In the genomic region with DNA sequence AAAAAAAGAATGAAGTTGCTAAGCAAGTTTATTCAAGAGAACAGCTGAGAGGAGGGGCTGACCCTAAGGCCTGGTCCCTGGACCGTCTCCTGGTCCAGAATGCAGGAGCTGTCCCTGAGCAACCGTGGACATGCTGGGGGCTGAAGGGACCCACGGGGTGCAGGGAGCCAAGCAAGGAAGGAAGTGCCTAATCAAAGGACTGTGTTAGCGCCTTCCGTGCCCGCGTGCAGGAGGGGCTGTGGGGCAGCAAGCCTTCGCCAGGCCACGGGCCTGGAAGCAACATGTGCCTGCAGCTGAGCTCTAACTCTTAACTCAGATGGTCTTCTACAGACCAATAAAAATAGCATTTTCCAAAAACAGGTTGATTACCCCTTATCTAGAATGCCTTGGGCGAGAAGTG, we compare ENCODE assay signal across 16 cellular contexts. TPM values are rescaled to one million over a fixed set of nuclear protein-coding genes. Genes with fewer than 3 reads are reported as not detected.
DNase-seq lines count a peak whose midpoint lies in the region; ATAC-seq and TF ChIP-seq lines count a peak whose summit lies in the region.
"Had no signal": no experiment of that assay in that cellular context is flagged by ENCODE, and none has a peak within 500 bp of the region (broad histone marks: within the 10 kb centered on the region; RNA-seq: fewer than 3 reads in every experiment).

No MANE protein-coding gene starts in this region.

- no peaks in the 10 kb centered on the region for H3K9me3 Mint-ChIP-seq in activated CD4-positive, alpha-beta T cell treated with anti-CD3 and anti-CD28 coated beads for 36 hours (ENCODE audit: low read depth)
- no peaks in the 10 kb centered on the region for H3K9me3 Mint-ChIP-seq in activated CD4-positive, alpha-beta T cell treated with anti-CD3 and anti-CD28 coated beads, Interleukin-2, amount 10 ng/mL, durations not matched to agents 24 days and 14 days
- no peaks in the 10 kb centered on the region for H3K9me3 Mint-ChIP-seq in CD4-positive, alpha-beta T cell
- H3K9me3 Mint-ChIP-seq in central memory CD8-positive, alpha-beta T cell, result no peaks in the 10 kb centered on the region
- no peaks in the 10 kb centered on the region for H3K9me3 Mint-ChIP-seq in naive thymus-derived CD8-positive, alpha-beta T cell
- H3K9me3 Mint-ChIP-seq: H9 had no signal

- H3K79me2 ChIP-seq in osteoblast (ENCODE audit: insufficient read depth, low read length), result no peaks in the 10 kb centered on the region

- H3K27ac ChIP-seq in CD4-positive, alpha-beta T cell (ENCODE audit: low read depth, low read length), result no peak overlapping the region
- no peak overlapping the region for H3K27ac ChIP-seq in osteoblast (ENCODE audit: low read depth, low read length)
- H3K27ac ChIP-seq: BLaER1 treated with 17β-estradiol and CSF1 and Interleukin-3, amounts not matched to agents 10 nM and 100 nM; Peyer's patch had no signal

- CTCF ChIA-PET in activated CD4-positive, alpha-beta T cell treated with anti-CD3 and anti-CD28 coated beads for 36 hours (lab: Charles Lee), result interaction anchor here (0.7 kb wide), 1 partner anchor 316 kb away, joined by 5 read pairs; no protein-coding TSS in a partner anchor
- CTCF ChIA-PET in CD4-positive, alpha-beta T cell (lab: Charles Lee), result no interaction called here

- no peak overlapping the region for H3K4me2 ChIP-seq in osteoblast (ENCODE audit: insufficient read depth, low read length)
- H3K4me2 ChIP-seq: BLaER1 treated with 17β-estradiol and CSF1 and Interleukin-3, amounts not matched to agents 10 nM and 100 nM had no signal

- no peak overlapping the region for H2AFZ ChIP-seq in osteoblast (ENCODE audit: low read length)

- H4K20me1 ChIP-seq in osteoblast (ENCODE audit: insufficient read depth, low read length), result no peaks in the 10 kb centered on the region
- H4K20me1 ChIP-seq: BLaER1 treated with 17β-estradiol and CSF1 and Interleukin-3, amounts not matched to agents 10 nM and 100 nM had no signal

- peak overlapping the region; percentile 31 for H3K27ac Mint-ChIP-seq in activated CD4-positive, alpha-beta T cell treated with anti-CD3 and anti-CD28 coated beads for 36 hours
- H3K27ac Mint-ChIP-seq in activated CD4-positive, alpha-beta T cell treated with anti-CD3 and anti-CD28 coated beads, Interleukin-2, amount 10 ng/mL, durations not matched to agents 24 days and 14 days, result no peak overlapping the region
- no peak overlapping the region for H3K27ac Mint-ChIP-seq in CD4-positive, alpha-beta T cell
- H3K27ac Mint-ChIP-seq in central memory CD8-positive, alpha-beta T cell (ENCODE audit: low read depth), result no peak overlapping the region
- H3K27ac Mint-ChIP-seq in naive thymus-derived CD8-positive, alpha-beta T cell, result peak overlapping the region in 6 of 10 donors; percentile 9 to 80 (median 66)

- no peaks in the 10 kb centered on the region for H3K9me3 ChIP-seq in CD4-positive, alpha-beta T cell (ENCODE audit: control insufficient read depth, low read length)
- no peaks in the 10 kb centered on the region for H3K9me3 ChIP-seq in osteoblast (ENCODE audit: low read depth, low read length)
- H3K9me3 ChIP-seq: Peyer's patch had no signal

- peaks cover 3% of the 10 kb centered on the region for H3K27me3 Mint-ChIP-seq in activated CD4-positive, alpha-beta T cell treated with anti-CD3 and anti-CD28 coated beads for 36 hours
- peaks cover 15% of the 10 kb centered on the region for H3K27me3 Mint-ChIP-seq in activated CD4-positive, alpha-beta T cell treated with anti-CD3 and anti-CD28 coated beads, Interleukin-2, amount 10 ng/mL, durations not matched to agents 24 days and 14 days
- H3K27me3 Mint-ChIP-seq in CD4-positive, alpha-beta T cell, result no peaks in the 10 kb centered on the region
- H3K27me3 Mint-ChIP-seq in central memory CD8-positive, alpha-beta T cell, result no peaks in the 10 kb centered on the region
- H3K27me3 Mint-ChIP-seq in naive thymus-derived CD8-positive, alpha-beta T cell, result peaks cover 0 to 5% (median 0%) of the 10 kb centered on the region in 5 donors

- no peaks in the 10 kb centered on the region for H3K27me3 ChIP-seq in CD4-positive, alpha-beta T cell (ENCODE audit: control insufficient read depth, insufficient read depth, low read length)
- H3K27me3 ChIP-seq in osteoblast (ENCODE audit: insufficient read depth, low read length), result no peaks in the 10 kb centered on the region
- H3K27me3 ChIP-seq: BLaER1 treated with 17β-estradiol and CSF1 and Interleukin-3, amounts not matched to agents 10 nM and 100 nM; Peyer's patch had no signal

- H3K4me1 ChIP-seq in osteoblast (ENCODE audit: insufficient read depth, low read length), result peaks cover 3% of the 10 kb centered on the region

- H3K4me3 Mint-ChIP-seq in activated CD4-positive, alpha-beta T cell treated with anti-CD3 and anti-CD28 coated beads for 36 hours, result peak overlapping the region; percentile 17
- H3K4me3 Mint-ChIP-seq in activated CD4-positive, alpha-beta T cell treated with anti-CD3 and anti-CD28 coated beads, Interleukin-2, amount 10 ng/mL, durations not matched to agents 24 days and 14 days, result no peak overlapping the region
- peak overlapping the region; percentile 51 for H3K4me3 Mint-ChIP-seq in CD4-positive, alpha-beta T cell
- H3K4me3 Mint-ChIP-seq in central memory CD8-positive, alpha-beta T cell, result peak overlapping the region; percentile 13
- peak overlapping the region in 7 of 10 donors; percentile 18 to 54 (median 49) for H3K4me3 Mint-ChIP-seq in naive thymus-derived CD8-positive, alpha-beta T cell
- H3K4me3 Mint-ChIP-seq: H9 had no signal

- H3K36me3 ChIP-seq in osteoblast (ENCODE audit: insufficient read depth, low read length), result no peaks in the 10 kb centered on the region
- H3K36me3 ChIP-seq: BLaER1 treated with 17β-estradiol and CSF1 and Interleukin-3, amounts not matched to agents 10 nM and 100 nM; Peyer's patch had no signal

- ATAC-seq in activated CD4-positive, alpha-beta T cell treated with anti-CD3 and anti-CD28 coated beads for 36 hours, result no peak
- ATAC-seq in CD4-positive, alpha-beta T cell (ENCODE audit: poor library complexity), result no peak
- ATAC-seq in central memory CD8-positive, alpha-beta T cell (replicated peaks; ENCODE audit: extremely low read depth, poor library complexity, severe bottlenecking), result no peak
- ATAC-seq in naive thymus-derived CD8-positive, alpha-beta T cell, result no peak
- ATAC-seq in GM18909 (IDR thresholded peaks at IDR 0.05; ENCODE audit: poor library complexity, unreplicated experiment), result no peak

- no peak for TF ChIP-seq CTCF in CD4-positive, alpha-beta T cell (IDR thresholded peaks at IDR 0.05)
- no peak for TF ChIP-seq CTCF in osteoblast (IDR thresholded peaks at IDR 0.05; ENCODE audit: extremely low read depth, low read depth, low read length)

- intact Hi-C loops in activated CD4-positive, alpha-beta T cell treated with anti-CD3 and anti-CD28 coated beads for 36 hours (cut with DNase I, micrococcal nuclease), result loop anchor here in 1 of 2 experiments (10.0 kb wide), 2 partner anchors 141 to 331 kb away; no protein-coding TSS in a partner anchor
- intact Hi-C loops in activated CD4-positive, alpha-beta T cell treated with anti-CD3 and anti-CD28 coated beads, Interleukin-2, amount 10 ng/mL, durations not matched to agents 24 days and 14 days (cut with micrococcal nuclease), result loop anchor here (5.0 to 10.0 kb wide), 2 partner anchors 143 to 331 kb away; no protein-coding TSS in a partner anchor
- intact Hi-C loops in CD4-positive, alpha-beta T cell (cut with DNase I, micrococcal nuclease), result loop anchor here in 1 of 2 experiments (5.0 kb wide), 3 partner anchors 37 to 468 kb away; a partner anchor contains a TSS

- POLR2A ChIA-PET in activated CD4-positive, alpha-beta T cell treated with anti-CD3 and anti-CD28 coated beads for 36 hours (lab: Charles Lee), result no interaction called here
- POLR2A ChIA-PET in CD4-positive, alpha-beta T cell (lab: Charles Lee), result interaction anchor here (2.7 kb wide), 1 partner anchor 25 kb away, joined by 10 read pairs; no protein-coding TSS in a partner anchor
- POLR2A ChIA-PET in naive thymus-derived CD8-positive, alpha-beta T cell (lab: Charles Lee), result interaction anchor here (0.6 to 3.2 kb wide), 3 partner anchors 39 to 145 kb away, joined by 3 to 24 read pairs (median 3); a partner anchor contains a TSS

- no peaks in the 10 kb centered on the region for H3K36me3 Mint-ChIP-seq in activated CD4-positive, alpha-beta T cell treated with anti-CD3 and anti-CD28 coated beads for 36 hours (ENCODE audit: low read depth)
- no peaks in the 10 kb centered on the region for H3K36me3 Mint-ChIP-seq in activated CD4-positive, alpha-beta T cell treated with anti-CD3 and anti-CD28 coated beads, Interleukin-2, amount 10 ng/mL, durations not matched to agents 24 days and 14 days (ENCODE audit: low read depth)
- H3K36me3 Mint-ChIP-seq in CD4-positive, alpha-beta T cell (ENCODE audit: low read depth), result no peaks in the 10 kb centered on the region
- no peaks in the 10 kb centered on the region for H3K36me3 Mint-ChIP-seq in central memory CD8-positive, alpha-beta T cell (ENCODE audit: insufficient read depth)
- H3K36me3 Mint-ChIP-seq in naive thymus-derived CD8-positive, alpha-beta T cell, result no peaks in the 10 kb centered on the region

- H3K4me3 ChIP-seq in osteoblast (ENCODE audit: insufficient read depth, low read length), result no peak overlapping the region
- H3K4me3 ChIP-seq: BLaER1 treated with 17β-estradiol and CSF1 and Interleukin-3, amounts not matched to agents 10 nM and 100 nM; Peyer's patch had no signal

- H3K4me1 Mint-ChIP-seq in activated CD4-positive, alpha-beta T cell treated with anti-CD3 and anti-CD28 coated beads for 36 hours, result peaks cover 18% of the 10 kb centered on the region
- peaks cover 9% of the 10 kb centered on the region for H3K4me1 Mint-ChIP-seq in activated CD4-positive, alpha-beta T cell treated with anti-CD3 and anti-CD28 coated beads, Interleukin-2, amount 10 ng/mL, durations not matched to agents 24 days and 14 days
- peaks cover 5% of the 10 kb centered on the region for H3K4me1 Mint-ChIP-seq in CD4-positive, alpha-beta T cell (ENCODE audit: low read depth)
- peaks cover 10% of the 10 kb centered on the region for H3K4me1 Mint-ChIP-seq in central memory CD8-positive, alpha-beta T cell
- H3K4me1 Mint-ChIP-seq in naive thymus-derived CD8-positive, alpha-beta T cell, result peaks cover 7 to 17% (median 14%) of the 10 kb centered on the region in 4 donors

- no peak for DNase-seq in activated CD4-positive, alpha-beta T cell treated with anti-CD3 and anti-CD28 coated beads for 36 hours
- DNase-seq in activated CD4-positive, alpha-beta T cell treated with anti-CD3 and anti-CD28 coated beads, Interleukin-2, amount 10 ng/mL, durations not matched to agents 24 days and 14 days, result no peak
- no peak for DNase-seq in CD4-positive, alpha-beta T cell
- DNase-seq in central memory CD8-positive, alpha-beta T cell (ENCODE audit: low spot score in 2 of 2), result no peak
- no peak for DNase-seq in naive thymus-derived CD8-positive, alpha-beta T cell
- DNase-seq in NCI-H82 treated with DMSO at 0.1 percent for 48 hours (lab: John Stamatoyannopoulos, UW; ENCODE audit: unreplicated experiment) (no peak), osteoblast (ENCODE audit: insufficient read length, low spot score, missing footprints) (no peak)
- DNase-seq: COR-L47, H9, MV-4-11, NCI-H1436 treated with DMSO at 0.1 percent for 48 hours, NCI-H2081, NCI-H510A treated with DMSO at 0.1 percent for 48 hours had no signal

RNA-seq across cellular contexts. Expression of a gene that starts 39.1 kb away (rescaled TPM):
- 10 to 100 TPM; 19.4 to 22.8 TPM for total RNA-seq in activated CD4-positive, alpha-beta T cell treated with anti-CD3 and anti-CD28 coated beads for 36 hours
- total RNA-seq in activated CD4-positive, alpha-beta T cell treated with anti-CD3 and anti-CD28 coated beads, Interleukin-2, amount 10 ng/mL, durations not matched to agents 24 days and 14 days, result 22.7 and 23.1 TPM in 2 replicates
- total RNA-seq in CD4-positive, alpha-beta T cell, result 10 to 100 TPM; 55.7 to 56.9 TPM
- total RNA-seq in naive thymus-derived CD8-positive, alpha-beta T cell, result 10 to 100 TPM; 69.9 to 78.2 TPM
- polyA plus RNA-seq in naive thymus-derived CD8-positive, alpha-beta T cell, result 10 to 100 TPM; 28.2 to 45.4 (median 30.9) TPM
- 15.2 and 15.9 TPM in 2 replicates for total RNA-seq in osteoblast

Comparison
In these comparisons a context has a peak if more than half of its experiments do, and no peak if none do; other contexts are left out.
1. H3K27ac Mint-ChIP-seq: peak in activated CD4-positive, alpha-beta T cell treated with anti-CD3 and anti-CD28 coated beads for 36 hours (single experiment) and naive thymus-derived CD8-positive, alpha-beta T cell (6 of 10); none in activated CD4-positive, alpha-beta T cell treated with anti-CD3 and anti-CD28 coated beads, Interleukin-2, amount 10 ng/mL, durations not matched to agents 24 days and 14 days (single experiment), CD4-positive, alpha-beta T cell (single experiment) and central memory CD8-positive, alpha-beta T cell (single experiment).